ENCODE assay signal across 22 cellular contexts in the genomic region with DNA sequence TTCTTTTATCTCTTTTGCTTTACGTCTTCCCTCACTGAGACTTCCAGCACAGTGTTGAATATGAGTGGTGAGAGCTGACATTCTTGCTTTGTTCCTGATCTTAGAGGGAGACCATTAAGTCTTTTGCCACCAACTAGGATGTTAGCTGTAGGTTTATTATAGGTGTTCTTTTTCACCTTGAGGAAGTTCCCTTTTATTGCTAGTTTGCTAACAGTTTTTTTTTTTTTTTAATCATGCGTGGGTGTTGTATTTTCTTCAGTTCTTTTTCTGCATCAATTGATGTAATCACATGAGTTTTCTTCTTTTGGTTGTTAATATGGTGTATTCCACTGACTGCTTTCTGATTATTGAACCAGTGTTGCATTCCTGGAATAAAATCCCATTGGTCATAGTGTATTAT. TPM values are rescaled to one million over a fixed set of nuclear protein-coding genes. Genes with fewer than 3 reads are reported as not detected.
DNase-seq lines count a peak whose midpoint lies in the region; ATAC-seq and TF ChIP-seq lines count a peak whose summit lies in the region.
"Had no signal": no experiment of that assay in that cellular context is flagged by ENCODE, and none has a peak within 500 bp of the region (broad histone marks: within the 10 kb centered on the region; RNA-seq: fewer than 3 reads in every experiment).

No MANE protein-coding gene starts in this region.

- H3K9me3 ChIP-seq in thymus (ENCODE audit: control insufficient read depth) (peaks cover 7% of the 10 kb centered on the region), T-helper 17 cell (ENCODE audit: control insufficient read depth, low read length, poor library complexity, severe bottlenecking) (no peaks in the 10 kb centered on the region)

- peak overlapping the region; percentile 35 for H3K4me3 Mint-ChIP-seq in activated naive CD4-positive, alpha-beta T cell treated with anti-CD3 and anti-CD28 coated beads, Interleukin-2, amount 50 U/mL, for 24 hours
- H3K4me3 Mint-ChIP-seq in T-cell, result peak overlapping the region in 1 of 3 donors; percentile 30
- peak overlapping the region; percentile 72 for H3K4me3 Mint-ChIP-seq in endothelial cell (ENCODE audit: unreplicated experiment)
- no peak overlapping the region for H3K4me3 Mint-ChIP-seq in T-helper 17 cell
- H3K4me3 Mint-ChIP-seq: H9 had no signal

- POLR2A ChIA-PET in T-cell (lab: Charles Lee), result no interaction called here

- no peak overlapping the region for H3K4me3 ChIP-seq in thymus (ENCODE audit: low read length)

- no peaks in the 10 kb centered on the region for H3K9me3 Mint-ChIP-seq in activated naive CD4-positive, alpha-beta T cell treated with anti-CD3 and anti-CD28 coated beads, Interleukin-2, amount 50 U/mL, for 24 hours
- H3K9me3 Mint-ChIP-seq in T-cell (peaks cover 7 to 10% (median 8%) of the 10 kb centered on the region in 3 donors), endothelial cell (ENCODE audit: unreplicated experiment) (peaks cover 12% of the 10 kb centered on the region)

- WGBS in thymus, result 98% methylated on average over 2 of the region's 2 CpGs

- no peaks in the 10 kb centered on the region for H3K27me3 Mint-ChIP-seq in activated naive CD4-positive, alpha-beta T cell treated with anti-CD3 and anti-CD28 coated beads, Interleukin-2, amount 50 U/mL, for 24 hours
- H3K27me3 Mint-ChIP-seq in T-cell (no peaks in the 10 kb centered on the region), endothelial cell (ENCODE audit: unreplicated experiment) (peaks cover 9% of the 10 kb centered on the region), T-helper 17 cell (no peaks in the 10 kb centered on the region)

- peaks cover 50% of the 10 kb centered on the region for H3K4me1 Mint-ChIP-seq in activated naive CD4-positive, alpha-beta T cell treated with anti-CD3 and anti-CD28 coated beads, Interleukin-2, amount 50 U/mL, for 24 hours
- H3K4me1 Mint-ChIP-seq in T-cell, result peaks cover 43 to 47% (median 43%) of the 10 kb centered on the region in 3 donors
- no peaks in the 10 kb centered on the region for H3K4me1 Mint-ChIP-seq in endothelial cell (ENCODE audit: unreplicated experiment)
- peaks cover 15% of the 10 kb centered on the region for H3K4me1 Mint-ChIP-seq in T-helper 17 cell

- no peaks in the 10 kb centered on the region for H3K27me3 ChIP-seq in thymus (ENCODE audit: control insufficient read depth, insufficient read depth)

- no peaks in the 10 kb centered on the region for H3K4me1 ChIP-seq in thymus (ENCODE audit: control insufficient read depth, insufficient read depth, low read length)

- H3K27ac ChIP-seq in thymus (ENCODE audit: low read depth), result peak overlapping the region; percentile 8

- DNase-seq in activated naive CD4-positive, alpha-beta T cell treated with Interleukin-2 at 50 U/mL for 16 hours, result no peak
- DNase-seq in T-cell (no peak), endothelial cell (ENCODE audit: low spot score) (no peak), T-helper 17 cell (no peak)
- DNase-seq: COR-L47, DMS153, EL, H9, IMR-90, NCI-H1417, NCI-H1930, NCI-H2171, NCI-H510A, NCI-H82 had no signal

- H3K36me3 ChIP-seq in thymus (ENCODE audit: control insufficient read depth, insufficient read depth), result peaks cover 58% of the 10 kb centered on the region

- peaks cover 36% of the 10 kb centered on the region for H3K36me3 Mint-ChIP-seq in activated naive CD4-positive, alpha-beta T cell treated with anti-CD3 and anti-CD28 coated beads, Interleukin-2, amount 50 U/mL, for 24 hours
- H3K36me3 Mint-ChIP-seq in T-cell (peaks cover 71% of the 10 kb centered on the region), endothelial cell (ENCODE audit: low read depth, unreplicated experiment) (peaks cover 72% of the 10 kb centered on the region), T-helper 17 cell (ENCODE audit: low read depth) (peaks cover 10% of the 10 kb centered on the region)

- CTCF ChIA-PET in T-cell (lab: Charles Lee), result no interaction called here

- no peak for TF ChIP-seq CTCF in endothelial cell (IDR thresholded peaks at IDR 0.05; ENCODE audit: unreplicated experiment)

- H3K27ac Mint-ChIP-seq in activated naive CD4-positive, alpha-beta T cell treated with anti-CD3 and anti-CD28 coated beads, Interleukin-2, amount 50 U/mL, for 24 hours, result no peak overlapping the region
- peak overlapping the region; percentile 82 to 96 for H3K27ac Mint-ChIP-seq in T-cell
- no peak overlapping the region for H3K27ac Mint-ChIP-seq in endothelial cell (ENCODE audit: unreplicated experiment)
- no peak overlapping the region for H3K27ac Mint-ChIP-seq in T-helper 17 cell

- ATAC-seq in T-cell (replicated peaks in 1 of 4), result no peak
- no peak for ATAC-seq in HG02759 (IDR thresholded peaks at IDR 0.05; ENCODE audit: unreplicated experiment)
- ATAC-seq in T-helper 17 cell, result no peak
- ATAC-seq: Panc1, Right ventricle myocardium inferior had no signal

RNA-seq across cellular contexts. Expression of a gene that starts 21.1 kb away (rescaled TPM):
- total RNA-seq in T-cell, result 100 to 1,000 TPM in 4 of 5 donors, 10 to 100 TPM in 1; 94.9 to 171 (median 133) TPM
- 76.0 TPM for total RNA-seq in endothelial cell (ENCODE audit: unreplicated experiment)
- polyA plus RNA-seq in thymus, result 36.9 TPM
- total RNA-seq in T-helper 17 cell, result 10 to 100 TPM; 91.8 to 98.5 TPM

RNA-seq across cellular contexts. Expression of a gene that starts 33.6 kb away (rescaled TPM):
- total RNA-seq in T-cell, result 10 to 100 TPM; 42.1 to 60.6 (median 53.3) TPM
- total RNA-seq in endothelial cell (ENCODE audit: unreplicated experiment), result 90.1 TPM
- 94.2 TPM for polyA plus RNA-seq in thymus
- 10 to 100 TPM; 33.7 to 48.8 TPM for total RNA-seq in T-helper 17 cell

RNA-seq across cellular contexts. Expression of a gene that starts 45.5 kb away (rescaled TPM):
- total RNA-seq in T-cell, result not detected
- not detected for total RNA-seq in endothelial cell (ENCODE audit: unreplicated experiment)
- polyA plus RNA-seq in thymus, result 0.48 TPM
- total RNA-seq in T-helper 17 cell, result not detected
- total RNA-seq: H9, HT-29, IMR-90, LHCN-M2, Right ventricle myocardium inferior had no signal
- polyA plus RNA-seq: BJ, IMR-90 had no signal

Comparison
In these comparisons a context has a peak if more than half of its experiments do, and no peak if none do; other contexts are left out.
1. H3K27ac Mint-ChIP-seq: peak in T-cell (2 of 2); none in activated naive CD4-positive, alpha-beta T cell treated with anti-CD3 and anti-CD28 coated beads, Interleukin-2, amount 50 U/mL, for 24 hours (single experiment), endothelial cell (single experiment) and T-helper 17 cell (single experiment).